ENCODE assay signal across 15 cellular contexts in genomic region chr15:74133071-74133702, GRCh38. TPM values are rescaled to one million over a fixed set of nuclear protein-coding genes. Genes with fewer than 3 reads are reported as not detected.
DNase-seq lines count a peak whose midpoint lies in the region; ATAC-seq and TF ChIP-seq lines count a peak whose summit lies in the region.
"Had no signal": no experiment of that assay in that cellular context is flagged by ENCODE, and none has a peak within 500 bp of the region (broad histone marks: within the 10 kb centered on the region; RNA-seq: fewer than 3 reads in every experiment).

No MANE protein-coding gene starts in this region.

- H3K27ac Mint-ChIP-seq in activated naive CD4-positive, alpha-beta T cell treated with anti-CD3 and anti-CD28 coated beads for 36 hours = no peak overlapping the region
- H3K27ac Mint-ChIP-seq in WTC11 (no peak overlapping the region), natural killer cell (no peak overlapping the region)
- H3K27ac Mint-ChIP-seq in stimulated activated naive CD8-positive, alpha-beta T cell treated with anti-CD3 and anti-CD28 coated beads, Interleukin-15, Interleukin-2, amounts not matched to agents 100 ng/mL and 50 ng/mL, for 24 hours = peak overlapping the region; percentile 21

- H3K27me3 Mint-ChIP-seq in activated naive CD4-positive, alpha-beta T cell treated with anti-CD3 and anti-CD28 coated beads for 36 hours (ENCODE audit: low read depth) = peaks cover 84% of the 10 kb centered on the region
- H3K27me3 Mint-ChIP-seq in WTC11 (ENCODE audit: low read depth) = peaks cover 99% of the 10 kb centered on the region
- peaks cover 87% of the 10 kb centered on the region for H3K27me3 Mint-ChIP-seq in stimulated activated naive CD8-positive, alpha-beta T cell treated with anti-CD3 and anti-CD28 coated beads, Interleukin-15, Interleukin-2, amounts not matched to agents 100 ng/mL and 50 ng/mL, for 24 hours
- H3K27me3 Mint-ChIP-seq in natural killer cell (ENCODE audit: low read depth in 2 of 2) = peaks cover 48 to 75% of the 10 kb centered on the region in 2 donors

- no peaks in the 10 kb centered on the region for H3K9me3 Mint-ChIP-seq in activated naive CD4-positive, alpha-beta T cell treated with anti-CD3 and anti-CD28 coated beads for 36 hours
- H3K9me3 Mint-ChIP-seq in WTC11 = no peaks in the 10 kb centered on the region
- H3K9me3 Mint-ChIP-seq in stimulated activated naive CD8-positive, alpha-beta T cell treated with anti-CD3 and anti-CD28 coated beads, Interleukin-15, Interleukin-2, amounts not matched to agents 100 ng/mL and 50 ng/mL, for 24 hours = no peaks in the 10 kb centered on the region
- no peaks in the 10 kb centered on the region for H3K9me3 Mint-ChIP-seq in natural killer cell

- TF ChIP-seq POLR2A in stomach (IDR thresholded peaks at IDR 0.05) = no peak

- CTCF ChIA-PET in activated naive CD4-positive, alpha-beta T cell treated with anti-CD3 and anti-CD28 coated beads for 36 hours (lab: Charles Lee) = interaction anchor here (1.0 kb wide), 2 partner anchors 160 to 161 kb away, joined by 3 to 8 read pairs; no protein-coding TSS in a partner anchor
- CTCF ChIA-PET in WTC11 (lab: Charles Lee) = interaction anchor here (1.0 to 4.1 kb wide), 10 partner anchors 11 to 206 kb away, joined by 3 to 52 read pairs (median 12); no protein-coding TSS in a partner anchor

- peaks cover 0 to 15% (median 3%) of the 10 kb centered on the region in 4 donors for H3K9me3 ChIP-seq in stomach

- no peaks in the 10 kb centered on the region for H3K36me3 ChIP-seq in stomach

- intact Hi-C loops in activated naive CD4-positive, alpha-beta T cell treated with anti-CD3 and anti-CD28 coated beads for 36 hours (cut with micrococcal nuclease) = loop anchor here (5.0 kb wide), 1 partner anchor 181 kb away; no protein-coding TSS in a partner anchor
- intact Hi-C loops in stomach (cut with DNase I; ENCODE audit: low total_unique reads) (no loop called here), natural killer cell (cut with micrococcal nuclease) (no loop called here)

- no peak for TF ChIP-seq EP300 in stomach (IDR thresholded peaks at IDR 0.05)

- H3K4me3 Mint-ChIP-seq in activated naive CD4-positive, alpha-beta T cell treated with anti-CD3 and anti-CD28 coated beads for 36 hours = no peak overlapping the region
- H3K4me3 Mint-ChIP-seq in WTC11 (peak overlapping the region; percentile 61), natural killer cell (no peak overlapping the region)
- no peak overlapping the region for H3K4me3 Mint-ChIP-seq in stimulated activated naive CD8-positive, alpha-beta T cell treated with anti-CD3 and anti-CD28 coated beads, Interleukin-15, Interleukin-2, amounts not matched to agents 100 ng/mL and 50 ng/mL, for 24 hours

- no peaks in the 10 kb centered on the region for H3K36me3 Mint-ChIP-seq in activated naive CD4-positive, alpha-beta T cell treated with anti-CD3 and anti-CD28 coated beads for 36 hours (ENCODE audit: low read depth)
- H3K36me3 Mint-ChIP-seq in WTC11 (no peaks in the 10 kb centered on the region; the same call in 1 of the 2 replicates), natural killer cell (no peaks in the 10 kb centered on the region)
- H3K36me3 Mint-ChIP-seq in stimulated activated naive CD8-positive, alpha-beta T cell treated with anti-CD3 and anti-CD28 coated beads, Interleukin-15, Interleukin-2, amounts not matched to agents 100 ng/mL and 50 ng/mL, for 24 hours (ENCODE audit: low read depth) = no peaks in the 10 kb centered on the region

- H3K4me1 Mint-ChIP-seq in activated naive CD4-positive, alpha-beta T cell treated with anti-CD3 and anti-CD28 coated beads for 36 hours (ENCODE audit: low read depth) = peaks cover 44% of the 10 kb centered on the region
- H3K4me1 Mint-ChIP-seq in WTC11 (peaks cover 62% of the 10 kb centered on the region), natural killer cell (peaks cover 10% of the 10 kb centered on the region in 2 donors)
- peaks cover 52% of the 10 kb centered on the region for H3K4me1 Mint-ChIP-seq in stimulated activated naive CD8-positive, alpha-beta T cell treated with anti-CD3 and anti-CD28 coated beads, Interleukin-15, Interleukin-2, amounts not matched to agents 100 ng/mL and 50 ng/mL, for 24 hours (ENCODE audit: low read depth)

- 11 to 36% (median 16%) methylated on average over 12 to 58 of the region's 58 CpGs for WGBS in stomach, 5 donors

- peak; percentile 26 for DNase-seq in activated naive CD4-positive, alpha-beta T cell treated with anti-CD3 and anti-CD28 coated beads for 36 hours
- DNase-seq in activated naive CD4-positive, alpha-beta T cell (lab: John Stamatoyannopoulos, UW) = no peak
- DNase-seq in WTC11 (ENCODE audit: low spot score) = peak; percentile 64
- peak in 1 of 2 donors; percentile 19 for DNase-seq in foreskin keratinocyte
- no peak for DNase-seq in stomach
- no peak for DNase-seq in natural killer cell
- DNase-seq: cerebellar nuclear complex; NCI-H510A; stimulated activated CD4-positive, alpha-beta T cell treated with anti-CD3 and anti-CD28 coated beads, Interleukin-15, amount 100 ng/mL, for 24 hours had no signal

- H3K27me3 ChIP-seq in foreskin keratinocyte (peaks cover 97% of the 10 kb centered on the region), stomach (peaks cover 62 to 100% (median 97%) of the 10 kb centered on the region in 3 donors)

- POLR2A ChIA-PET in WTC11 (lab: Charles Lee) = no interaction called here

- H3K27ac ChIP-seq in foreskin keratinocyte = no peak overlapping the region
- H3K27ac ChIP-seq in stomach = no peak overlapping the region

- ATAC-seq in WTC11 (no peak), foreskin keratinocyte (no peak), natural killer cell (no peak), SK-N-SH treated with all-trans-retinoic acid at 6 μM for 48 hours (no peak)
- ATAC-seq: HepG2 had no signal

- TF ChIP-seq CTCF in WTC11 (IDR thresholded peaks at IDR 0.05) = no peak
- peak; percentile 32 for TF ChIP-seq CTCF in foreskin keratinocyte (conservative IDR thresholded peaks at IDR 0.05)
- TF ChIP-seq CTCF in stomach (IDR thresholded peaks at IDR 0.05) = no peak
- no peak for TF ChIP-seq CTCF in natural killer cell (IDR thresholded peaks at IDR 0.05)

- H3K4me3 ChIP-seq in stomach = no peak overlapping the region
- H3K4me3 ChIP-seq: lung had no signal

- no peaks in the 10 kb centered on the region for H3K4me1 ChIP-seq in foreskin keratinocyte
- peaks cover 46 to 84% (median 65%) of the 10 kb centered on the region in 4 donors for H3K4me1 ChIP-seq in stomach

TF ChIP-seq in WTC11, 78 proteins besides CTCF, POLR2A, EP300 and RAD21 (continues in another document):
- TF ChIP-seq FOXK1 (CRISPR knock-in tag; IDR thresholded peaks at IDR 0.05) (no peak), CREM (CRISPR knock-in tag; IDR thresholded peaks at IDR 0.05) (0 out of 2 replicates have a peak, but pooled peaks have one; percentile 18), CREB1 (CRISPR knock-in tag; IDR thresholded peaks at IDR 0.05) (peak; percentile 56; the same call in 1 of the 2 replicates), TCF7 (CRISPR knock-in tag; IDR thresholded peaks at IDR 0.05; ENCODE audit: low read depth) (peak; percentile 11; the same call in 1 of the 2 replicates), RORB (CRISPR knock-in tag; IDR thresholded peaks at IDR 0.05) (no peak)

TF ChIP-seq in SK-N-SH treated with all-trans-retinoic acid at 6 μM for 48 hours, 23 proteins besides CTCF, POLR2A, EP300 and RAD21 (continues in another document):
- TF ChIP-seq OSR1 (CRISPR knock-in tag; IDR thresholded peaks at IDR 0.05) (no peak), CREB5 (CRISPR knock-in tag; IDR thresholded peaks at IDR 0.05; ENCODE audit: low read depth) (no peak), ZFP30 (CRISPR knock-in tag; IDR thresholded peaks at IDR 0.05) (no peak), BACH2 (CRISPR knock-in tag; IDR thresholded peaks at IDR 0.05; ENCODE audit: borderline replicate concordance) (no peak), ZFP3 (CRISPR knock-in tag; IDR thresholded peaks at IDR 0.05) (no peak), ZC3H10 (CRISPR knock-in tag; IDR thresholded peaks at IDR 0.05) (no peak), ZNF70 (CRISPR knock-in tag; IDR thresholded peaks at IDR 0.05) (no peak), ESRRG (CRISPR knock-in tag; IDR thresholded peaks at IDR 0.05) (no peak), GLIS3 (CRISPR knock-in tag; IDR thresholded peaks at IDR 0.05) (no peak), RARB (CRISPR knock-in tag; IDR thresholded peaks at IDR 0.05) (no peak), ZNF8 (CRISPR knock-in tag; IDR thresholded peaks at IDR 0.05) (no peak)

RNA-seq across cellular contexts. Expression of gene ISLR2, which starts 2.8 kb away (rescaled TPM):
- not detected for total RNA-seq in activated naive CD4-positive, alpha-beta T cell treated with anti-CD3 and anti-CD28 coated beads for 36 hours
- total RNA-seq in WTC11 (2021) (8.1 to 9.4 TPM (median 8.9 TPM) in 3 replicates), foreskin keratinocyte (not detected in 2 replicates), stomach (1 to 10 TPM in 2 of 5 donors, under 1 TPM in 1, not detected in 2; 0.29 to 4.4 (median 1.0) TPM), natural killer cell (not detected)
- polyA plus RNA-seq in foreskin keratinocyte (not detected in 2 replicates), stomach (under 1 TPM in 2 of 3 donors, not detected in 1; 0.19 to 0.30 TPM)
- total RNA-seq: HepG2 had no signal
- polyA plus RNA-seq: AG04450, HepG2 had no signal

RNA-seq across cellular contexts. Expression of gene ISLR, which starts 40.3 kb away (rescaled TPM):
- total RNA-seq in activated naive CD4-positive, alpha-beta T cell treated with anti-CD3 and anti-CD28 coated beads for 36 hours = not detected
- 0.50 to 0.63 TPM (median 0.62 TPM) in 3 replicates for total RNA-seq in WTC11 (2021)
- total RNA-seq in foreskin keratinocyte = not detected in 2 replicates
- polyA plus RNA-seq in foreskin keratinocyte = not detected in 2 replicates
- total RNA-seq in stomach = 10 to 100 TPM in 4 of 5 donors, 1 to 10 TPM in 1; 8.4 to 44.6 (median 28.6) TPM
- polyA plus RNA-seq in stomach = 1 to 10 TPM; 3.5 to 9.0 (median 3.6) TPM
- not detected for total RNA-seq in natural killer cell
- total RNA-seq: HepG2 had no signal
- polyA plus RNA-seq: HepG2 had no signal

RNA-seq across cellular contexts. Expression of gene GOLGA6A, which starts 50.8 kb away (rescaled TPM):
- under 1 TPM; 0.14 to 0.84 TPM for total RNA-seq in activated naive CD4-positive, alpha-beta T cell treated with anti-CD3 and anti-CD28 coated beads for 36 hours
- total RNA-seq in WTC11 (2021) (3.1 to 6.0 TPM (median 5.7 TPM) in 3 replicates), foreskin keratinocyte (not detected in 2 replicates), stomach (1 to 10 TPM in 1 of 5 donors, not detected in 4; 1.1 TPM), natural killer cell (under 1 TPM in 2 of 3 donors, not detected in 1; 0.16 to 0.82 TPM)
- polyA plus RNA-seq in foreskin keratinocyte (not detected in 2 replicates), stomach (not detected)
- total RNA-seq: osteoblast had no signal
- polyA plus RNA-seq: AG04450 had no signal

Comparison
In these comparisons a context has a peak if more than half of its experiments do, and no peak if none do; other contexts are left out.
1. DNase-seq: peak in activated naive CD4-positive, alpha-beta T cell treated with anti-CD3 and anti-CD28 coated beads for 36 hours (single experiment) and WTC11 (single experiment); none in activated naive CD4-positive, alpha-beta T cell (0 of 4), stomach (single experiment) and natural killer cell (single experiment).